ENCODE assay signal across 1 cellular context in the genomic region with DNA sequence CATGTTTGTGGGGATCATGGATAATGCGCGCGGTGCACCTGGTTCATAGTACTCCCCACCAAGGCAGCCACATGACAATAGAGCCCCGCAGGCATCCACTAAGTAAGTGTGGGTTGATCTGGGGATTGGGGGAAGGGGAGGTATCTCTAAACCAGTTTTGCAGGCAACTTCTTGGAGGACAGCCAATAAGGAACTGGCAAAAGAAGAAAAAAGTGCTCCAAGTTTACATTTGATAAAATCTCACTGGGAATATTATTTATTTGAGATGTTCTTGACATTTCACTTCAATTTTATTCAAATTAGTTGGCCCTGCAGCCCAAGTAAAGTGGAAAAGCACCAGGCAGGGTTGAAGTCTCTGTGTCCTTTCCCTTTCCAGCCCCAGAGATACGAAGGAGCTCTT.
TF ChIP-seq lines count a peak whose summit lies in the region.

No MANE protein-coding gene starts in this region.

TF ChIP-seq in SK-N-SH, 30 proteins besides CTCF, POLR2A, EP300 and RAD21 (continued from another document):
- TF ChIP-seq, protein P1, sequence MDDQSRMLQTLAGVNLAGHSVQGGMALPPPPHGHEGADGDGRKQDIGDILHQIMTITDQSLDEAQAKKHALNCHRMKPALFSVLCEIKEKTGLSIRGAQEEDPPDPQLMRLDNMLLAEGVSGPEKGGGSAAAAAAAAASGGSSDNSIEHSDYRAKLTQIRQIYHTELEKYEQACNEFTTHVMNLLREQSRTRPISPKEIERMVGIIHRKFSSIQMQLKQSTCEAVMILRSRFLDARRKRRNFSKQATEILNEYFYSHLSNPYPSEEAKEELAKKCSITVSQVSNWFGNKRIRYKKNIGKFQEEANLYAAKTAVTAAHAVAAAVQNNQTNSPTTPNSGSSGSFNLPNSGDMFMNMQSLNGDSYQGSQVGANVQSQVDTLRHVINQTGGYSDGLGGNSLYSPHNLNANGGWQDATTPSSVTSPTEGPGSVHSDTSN (IDR thresholded peaks at IDR 0.05) = no peak
- TF ChIP-seq MXI1 (IDR thresholded peaks at IDR 0.05; ENCODE audit: low read depth, low read length) = no peak
- TF ChIP-seq FOXM1 (IDR thresholded peaks at IDR 0.05; ENCODE audit: low read depth) = no peak
TF ChIP-seq in SK-N-SH: peak in this region for 0.
